Comparison of ENCODE assay signal across 9 cellular contexts in the genomic region with DNA sequence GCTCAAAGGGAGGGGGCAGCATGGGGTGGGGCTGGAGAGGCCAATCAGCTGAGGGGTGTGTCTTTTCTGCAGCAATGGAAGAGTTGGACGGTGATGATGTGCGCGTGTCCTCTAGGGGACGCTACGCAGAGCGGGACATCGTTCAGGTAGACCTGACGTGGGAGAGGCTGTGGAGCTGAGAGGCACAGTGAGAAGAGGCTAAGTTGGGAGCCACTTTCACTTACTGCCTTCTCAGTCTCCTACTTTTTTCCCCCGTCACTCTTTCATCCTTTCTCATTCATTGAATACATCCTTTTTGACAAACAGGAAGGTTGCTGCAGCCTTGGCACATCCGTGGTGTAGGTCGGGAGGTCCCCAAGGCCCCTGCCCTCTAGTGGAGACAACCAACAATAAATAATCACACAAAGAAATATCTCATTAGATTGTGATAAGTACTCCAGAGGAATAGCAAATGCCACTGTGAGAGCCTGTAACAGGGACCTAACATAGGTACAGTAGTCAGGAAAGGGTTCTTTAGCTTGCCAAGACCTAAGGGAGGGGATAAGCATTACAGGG. TPM values are rescaled to one million over a fixed set of nuclear protein-coding genes. Genes with fewer than 3 reads are reported as not detected.
DNase-seq lines count a peak whose midpoint lies in the region; ATAC-seq and TF ChIP-seq lines count a peak whose summit lies in the region.
"Had no signal": no experiment of that assay in that cellular context is flagged by ENCODE, and none has a peak within 500 bp of the region (broad histone marks: within the 10 kb centered on the region; RNA-seq: fewer than 3 reads in every experiment).

No MANE protein-coding gene starts in this region.

- no peak overlapping the region for H2BK5ac ChIP-seq in IMR-90 (ENCODE audit: low read depth, low read length, poor library complexity, severe bottlenecking)

- no peak overlapping the region for H3K9ac ChIP-seq in IMR-90 (ENCODE audit: low read depth, low read length)

- H3K9me3 Mint-ChIP-seq in Calu3 (ENCODE audit: low read depth, unreplicated experiment) (no peaks in the 10 kb centered on the region), WTC11 (peaks cover 4% of the 10 kb centered on the region; the same call in 1 of the 2 replicates)

- no peak overlapping the region for H2AK5ac ChIP-seq in IMR-90 (ENCODE audit: low read depth, low read length)

- H4K8ac ChIP-seq in IMR-90 (ENCODE audit: low read depth in 2 of 2, low read length in 2 of 2), result no peak overlapping the region

- H4K5ac ChIP-seq in IMR-90 (ENCODE audit: low read depth, low read length), result no peak overlapping the region

- TF ChIP-seq CTCF in Calu3 (IDR thresholded peaks at IDR 0.05; ENCODE audit: unreplicated experiment) (peak; percentile 47), IMR-90 (conservative IDR thresholded peaks at IDR 0.05; ENCODE audit: low read depth, low read length) (no peak; the same call in 1 of the 2 replicates), WTC11 (IDR thresholded peaks at IDR 0.05) (peak; percentile 65), epithelial cell of esophagus (IDR thresholded peaks at IDR 0.05; ENCODE audit: insufficient read depth, low read depth, low read length, missing control alignments) (no peak)

- BruUV-seq in Calu3 (replicated peaks; lab: Mats Ljungman, UMichigan) (no TSS peak), IMR-90 (replicated peaks; lab: Mats Ljungman, UMichigan) (no TSS peak)

- TF ChIP-seq RAD21 in IMR-90 (IDR thresholded peaks at IDR 0.05; ENCODE audit: low read length), result no peak

- H3K14ac ChIP-seq in IMR-90 (replicated peaks; ENCODE audit: low read depth, low read length), result no peak overlapping the region

- peaks cover 59% of the 10 kb centered on the region for H3K27me3 Mint-ChIP-seq in Calu3 (ENCODE audit: unreplicated experiment)
- peaks cover 3% of the 10 kb centered on the region for H3K27me3 Mint-ChIP-seq in WTC11 (ENCODE audit: low read depth)

- H3K56ac ChIP-seq in IMR-90 (ENCODE audit: extremely low read depth, insufficient read depth, low read length), result no peak overlapping the region

- H2AK9ac ChIP-seq in IMR-90 (replicated peaks; ENCODE audit: low read depth, low read length, poor library complexity), result no peak overlapping the region

- H3K4me3 ChIP-seq in IMR-90 (ENCODE audit: insufficient read depth, low read depth, low read length), result no peak overlapping the region
- H3K4me3 ChIP-seq in epithelial cell of esophagus (ENCODE audit: low read length), result no peak overlapping the region
- H3K4me3 ChIP-seq: SJCRH30 had no signal

- in situ Hi-C loops in IMR-90 (cut with MboI; ENCODE audit: low sequenced_read_pairs), result no loop called here

- no peak overlapping the region for H3K18ac ChIP-seq in IMR-90 (ENCODE audit: low read depth, low read length)

- H3K4me3 Mint-ChIP-seq in Calu3 (ENCODE audit: low read depth, unreplicated experiment) (no peak overlapping the region), WTC11 (peak overlapping the region; percentile 56)

- no CpG with 5 or more reads among the region's 11 CpGs for WGBS in IMR-90 (ENCODE audit: extremely low coverage in 2 of 2, insufficient read length in 1 of 2), 2 experiments

- POLR2A ChIA-PET in IMR-90 (lab: Charles Lee; ENCODE audit: unreplicated experiment), result no interaction called here
- POLR2A ChIA-PET in WTC11 (lab: Charles Lee), result interaction anchor here (1.2 kb wide), 2 partner anchors 9 to 23 kb away, joined by 3 to 5 read pairs; a partner anchor contains a TSS

- H2AFZ ChIP-seq in IMR-90 (replicated peaks; ENCODE audit: low read length, poor library complexity), result peak overlapping the region; percentile 61

- no peaks in the 10 kb centered on the region for H3K36me3 ChIP-seq in IMR-90 (ENCODE audit: control insufficient read depth, insufficient read depth, low read length)
- H3K36me3 ChIP-seq: SJCRH30 had no signal

- no peak overlapping the region for H2BK15ac ChIP-seq in IMR-90 (ENCODE audit: low read depth, low read length)

- ATAC-seq in IMR-90 (ENCODE audit: low read depth) (no peak), WTC11 (peak; percentile 54), GM21526 (IDR thresholded peaks at IDR 0.05; ENCODE audit: low FRiP score, unreplicated experiment) (no peak), GM21723 (IDR thresholded peaks at IDR 0.05; ENCODE audit: unreplicated experiment) (no peak), HG02642 (IDR thresholded peaks at IDR 0.05; ENCODE audit: poor library complexity, unreplicated experiment) (no peak)

- H4K91ac ChIP-seq in IMR-90 (ENCODE audit: insufficient read depth, low read depth, low read length), result no peak overlapping the region

- DNase-seq in Calu3, result peak; percentile 15
- no peak for DNase-seq in IMR-90
- peak; percentile 85 for DNase-seq in WTC11 (ENCODE audit: low spot score)
- peak; percentile 27 for DNase-seq in epithelial cell of esophagus (ENCODE audit: low read depth)
- DNase-seq in stimulated activated CD4-positive, alpha-beta T cell treated with anti-CD3 and anti-CD28 coated beads, TNF-alpha, amount 100 ng/mL, for 48 hours (ENCODE audit: low read depth in 3 of 3), result peak in 2 of 3 donors; percentile 54 to 65

- H2BK120ac ChIP-seq in IMR-90 (ENCODE audit: low read depth, low read length), result no peak overlapping the region

- no peak overlapping the region for H2BK20ac ChIP-seq in IMR-90 (ENCODE audit: low read depth, low read length)

- 0 out of 2 replicates have a peak, but pooled peaks cover 2% of the 10 kb centered on the region for H4K20me1 ChIP-seq in IMR-90 (ENCODE audit: insufficient read depth, low read length)

- no peaks in the 10 kb centered on the region for H3K9me3 ChIP-seq in IMR-90 (ENCODE audit: control insufficient read depth, insufficient read depth, low read length)
- H3K9me3 ChIP-seq: SJCRH30 had no signal

- intact Hi-C loops in Calu3 (cut with micrococcal nuclease; ENCODE audit: unreplicated experiment), result no loop called here
- intact Hi-C loops in IMR-90 (cut with micrococcal nuclease), result no loop called here

- CTCF ChIA-PET in Calu3 (lab: Charles Lee) (interaction anchor here (1.2 to 1.5 kb wide), 2 partner anchors 12 to 22 kb away, joined by 4 to 5 read pairs; a partner anchor contains a TSS), IMR-90 (lab: Yijun Ruan, JAX) (interaction anchor here (0.7 kb wide), 1 partner anchor 11 kb away, joined by 3 read pairs; no protein-coding TSS in a partner anchor), WTC11 (lab: Charles Lee) (interaction anchor here (0.6 to 8.6 kb wide), 52 partner anchors 8 to 755 kb away, joined by 3 to 162 read pairs (median 4); a partner anchor contains a TSS)

- H3K27ac Mint-ChIP-seq in Calu3 (ENCODE audit: unreplicated experiment) (no peak overlapping the region), WTC11 (peak overlapping the region; percentile 31; the same call in 1 of the 2 replicates)

- H3K4me1 ChIP-seq in IMR-90 (ENCODE audit: control insufficient read depth, insufficient read depth, low read length), result no peaks in the 10 kb centered on the region
- H3K4me1 ChIP-seq: SJCRH30 had no signal

- dilution Hi-C loops in IMR-90 (cut with HindIII; ENCODE audit: low sequenced_read_pairs, unreplicated experiment), result no loop called here

- no peak overlapping the region for H3K4me2 ChIP-seq in IMR-90 (ENCODE audit: low read depth, low read length)

- no peaks in the 10 kb centered on the region; the same call in 1 of the 2 replicates for H3K27me3 ChIP-seq in IMR-90 (ENCODE audit: control insufficient read depth, insufficient read depth, low read length)
- H3K27me3 ChIP-seq: SJCRH30 had no signal

- TF ChIP-seq POLR2A in IMR-90 (IDR thresholded peaks at IDR 0.05; ENCODE audit: low read depth, low read length), result no peak

- H3K79me1 ChIP-seq in IMR-90 (ENCODE audit: low read depth in 1 of 2, low read length in 2 of 2), result no peaks in the 10 kb centered on the region

- no peak overlapping the region for H3K23ac ChIP-seq in IMR-90 (ENCODE audit: low read depth, low read length)

- H3K4ac ChIP-seq in IMR-90 (ENCODE audit: low read depth, low read length), result no peak overlapping the region

- no peak overlapping the region for H3K27ac ChIP-seq in IMR-90 (ENCODE audit: insufficient read depth, low read length)
- H3K27ac ChIP-seq: SJCRH30 had no signal

- H3K9me1 ChIP-seq in IMR-90 (ENCODE audit: insufficient read depth, low read length), result no peaks in the 10 kb centered on the region; the same call in 1 of the 2 replicates

- H3K4me1 Mint-ChIP-seq in Calu3 (ENCODE audit: low read depth, unreplicated experiment), result peaks cover 9% of the 10 kb centered on the region
- peaks cover 13% of the 10 kb centered on the region for H3K4me1 Mint-ChIP-seq in WTC11

- H3K36me3 Mint-ChIP-seq in Calu3 (ENCODE audit: insufficient read depth, unreplicated experiment) (peaks cover 16% of the 10 kb centered on the region), WTC11 (no peaks in the 10 kb centered on the region)

TF ChIP-seq in IMR-90, 13 proteins besides CTCF, POLR2A, EP300 and RAD21 (continues in another document):
- 0 out of 2 replicates have a peak, but pooled peaks have one; percentile 2 for TF ChIP-seq SMC3 (IDR thresholded peaks at IDR 0.05; ENCODE audit: low read depth, low read length)
- TF ChIP-seq RCOR1 (IDR thresholded peaks at IDR 0.05; ENCODE audit: insufficient replicate concordance, low read length), result no peak

TF ChIP-seq in WTC11, 78 proteins besides CTCF, POLR2A, EP300 and RAD21 (continues in another document):
- no peak for TF ChIP-seq SMAD4 (CRISPR knock-in tag; IDR thresholded peaks at IDR 0.05)
- TF ChIP-seq ELF4 (CRISPR knock-in tag; IDR thresholded peaks at IDR 0.05; ENCODE audit: low read depth), result no peak

RNA-seq across cellular contexts. Expression of a gene that starts 4.4 kb away (rescaled TPM):
- total RNA-seq in Calu3 (2022) (19.8 and 20.4 TPM in 2 replicates), IMR-90 (2012; rRNA removed) (15.6 and 16.4 TPM in 2 replicates), WTC11 (2021) (20.4 to 22.8 TPM (median 21.4 TPM) in 3 replicates)
- polyA plus RNA-seq in IMR-90 (2012; rRNA removed), result 13.6 and 15.1 TPM in 2 replicates
- 7.4 and 8.8 TPM in 2 replicates for polyA plus RNA-seq in IMR-90 (2012; cell fraction: cytosol; rRNA removed)
- polyA plus RNA-seq in IMR-90 (2012; cell fraction: nucleus; rRNA removed; ENCODE audit: low replicate concordance), result 24.9 and 42.4 TPM in 2 replicates

RNA-seq across cellular contexts. Expression of a gene that starts 22.6 kb away (rescaled TPM):
- total RNA-seq in Calu3 (2022), result 17.1 and 21.8 TPM in 2 replicates
- 14.9 and 15.8 TPM in 2 replicates for total RNA-seq in IMR-90 (2012; rRNA removed)
- 25.6 and 28.2 TPM in 2 replicates for polyA plus RNA-seq in IMR-90 (2012; rRNA removed)
- polyA plus RNA-seq in IMR-90 (2012; cell fraction: cytosol; rRNA removed), result 24.6 and 29.1 TPM in 2 replicates
- 30.2 and 34.3 TPM in 2 replicates for polyA plus RNA-seq in IMR-90 (2012; cell fraction: nucleus; rRNA removed; ENCODE audit: low replicate concordance)
- 23.6 to 27.3 TPM (median 26.7 TPM) in 3 replicates for total RNA-seq in WTC11 (2021)

RNA-seq across cellular contexts. Expression of a gene that starts 23.5 kb away (rescaled TPM):
- total RNA-seq in Calu3 (2022), result not detected in 2 replicates
- not detected in 2 replicates for total RNA-seq in IMR-90 (2012; rRNA removed)
- polyA plus RNA-seq in IMR-90 (2012; rRNA removed), result not detected in 2 replicates
- polyA plus RNA-seq in IMR-90 (2012; cell fraction: cytosol; rRNA removed), result 0.04 TPM in 1 of 2 replicates, not detected in the other
- 0.05 and 0.12 TPM in 2 replicates for polyA plus RNA-seq in IMR-90 (2012; cell fraction: nucleus; rRNA removed; ENCODE audit: low replicate concordance)
- total RNA-seq in WTC11 (2021), result 3.2 to 6.6 TPM (median 6.0 TPM) in 3 replicates

RNA-seq across cellular contexts. Expression of a gene that starts 42.6 kb away (rescaled TPM):
- total RNA-seq in Calu3 (2022) (4.1 and 7.2 TPM in 2 replicates), IMR-90 (2012; rRNA removed) (28.9 and 33.3 TPM in 2 replicates), WTC11 (2021) (3.1 to 6.6 TPM (median 5.9 TPM) in 3 replicates)
- polyA plus RNA-seq in IMR-90 (2012; rRNA removed), result 36.4 and 41.2 TPM in 2 replicates
- polyA plus RNA-seq in IMR-90 (2012; cell fraction: cytosol; rRNA removed), result 41.3 and 45.9 TPM in 2 replicates
- polyA plus RNA-seq in IMR-90 (2012; cell fraction: nucleus; rRNA removed; ENCODE audit: low replicate concordance), result 22.2 and 41.7 TPM in 2 replicates

Comparison
In these comparisons a context has a peak if more than half of its experiments do, and no peak if none do; other contexts are left out.
1. CTCF ChIP-seq: peak in Calu3 (single experiment) and WTC11 (single experiment); none in IMR-90 (single experiment) and epithelial cell of esophagus (single experiment).